1 cellular context compared by ENCODE assay signal in the genomic region with DNA sequence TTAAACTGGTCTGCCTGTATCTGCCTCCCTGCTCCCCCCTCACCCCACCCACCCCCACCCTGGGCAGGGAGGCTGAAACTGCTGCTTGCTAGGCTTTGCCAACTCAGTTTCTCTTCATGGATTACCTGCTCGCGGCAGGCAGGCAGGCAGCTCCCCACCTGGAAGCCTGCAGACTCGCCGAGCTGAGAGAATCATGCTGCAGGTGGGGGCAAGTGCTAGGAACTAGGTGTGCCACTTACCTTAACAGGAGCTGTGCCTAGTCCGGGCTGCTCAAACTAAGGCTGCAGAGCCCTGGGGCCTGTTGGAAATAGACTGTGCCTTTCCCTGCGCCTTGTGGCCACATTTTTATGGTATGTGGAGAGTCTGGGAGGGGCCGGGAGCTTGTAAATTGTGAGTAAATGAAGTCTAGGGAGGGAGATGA.
TF ChIP-seq lines count a peak whose summit lies in the region.

No MANE protein-coding gene starts in this region.

TF ChIP-seq in WTC11, 78 proteins besides CTCF, POLR2A, EP300 and RAD21 (continued from another document):
- TF ChIP-seq CREB1 (CRISPR knock-in tag; IDR thresholded peaks at IDR 0.05) = no peak
- TF ChIP-seq, protein P1, sequence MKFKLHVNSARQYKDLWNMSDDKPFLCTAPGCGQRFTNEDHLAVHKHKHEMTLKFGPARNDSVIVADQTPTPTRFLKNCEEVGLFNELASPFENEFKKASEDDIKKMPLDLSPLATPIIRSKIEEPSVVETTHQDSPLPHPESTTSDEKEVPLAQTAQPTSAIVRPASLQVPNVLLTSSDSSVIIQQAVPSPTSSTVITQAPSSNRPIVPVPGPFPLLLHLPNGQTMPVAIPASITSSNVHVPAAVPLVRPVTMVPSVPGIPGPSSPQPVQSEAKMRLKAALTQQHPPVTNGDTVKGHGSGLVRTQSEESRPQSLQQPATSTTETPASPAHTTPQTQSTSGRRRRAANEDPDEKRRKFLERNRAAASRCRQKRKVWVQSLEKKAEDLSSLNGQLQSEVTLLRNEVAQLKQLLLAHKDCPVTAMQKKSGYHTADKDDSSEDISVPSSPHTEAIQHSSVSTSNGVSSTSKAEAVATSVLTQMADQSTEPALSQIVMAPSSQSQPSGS (CRISPR knock-in tag; IDR thresholded peaks at IDR 0.05; ENCODE audit: borderline replicate concordance, low read depth) = no peak
- TF ChIP-seq, protein P2, sequence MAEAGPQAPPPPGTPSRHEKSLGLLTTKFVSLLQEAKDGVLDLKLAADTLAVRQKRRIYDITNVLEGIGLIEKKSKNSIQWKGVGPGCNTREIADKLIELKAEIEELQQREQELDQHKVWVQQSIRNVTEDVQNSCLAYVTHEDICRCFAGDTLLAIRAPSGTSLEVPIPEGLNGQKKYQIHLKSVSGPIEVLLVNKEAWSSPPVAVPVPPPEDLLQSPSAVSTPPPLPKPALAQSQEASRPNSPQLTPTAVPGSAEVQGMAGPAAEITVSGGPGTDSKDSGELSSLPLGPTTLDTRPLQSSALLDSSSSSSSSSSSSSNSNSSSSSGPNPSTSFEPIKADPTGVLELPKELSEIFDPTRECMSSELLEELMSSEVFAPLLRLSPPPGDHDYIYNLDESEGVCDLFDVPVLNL (CRISPR knock-in tag; IDR thresholded peaks at IDR 0.05; ENCODE audit: borderline replicate concordance, low read depth) = no peak
- TF ChIP-seq NR1H2 (CRISPR knock-in tag; IDR thresholded peaks at IDR 0.05) = no peak
- TF ChIP-seq MXD4 (CRISPR knock-in tag; IDR thresholded peaks at IDR 0.05; ENCODE audit: borderline replicate concordance) = no peak
- no peak for TF ChIP-seq PRRX2 (CRISPR knock-in tag; IDR thresholded peaks at IDR 0.05)
- TF ChIP-seq NFYB (CRISPR knock-in tag; conservative IDR thresholded peaks at IDR 0.05; ENCODE audit: low read depth) = no peak
- TF ChIP-seq, protein P3, sequence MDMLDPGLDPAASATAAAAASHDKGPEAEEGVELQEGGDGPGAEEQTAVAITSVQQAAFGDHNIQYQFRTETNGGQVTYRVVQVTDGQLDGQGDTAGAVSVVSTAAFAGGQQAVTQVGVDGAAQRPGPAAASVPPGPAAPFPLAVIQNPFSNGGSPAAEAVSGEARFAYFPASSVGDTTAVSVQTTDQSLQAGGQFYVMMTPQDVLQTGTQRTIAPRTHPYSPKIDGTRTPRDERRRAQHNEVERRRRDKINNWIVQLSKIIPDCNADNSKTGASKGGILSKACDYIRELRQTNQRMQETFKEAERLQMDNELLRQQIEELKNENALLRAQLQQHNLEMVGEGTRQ (CRISPR knock-in tag; IDR thresholded peaks at IDR 0.05) = no peak
